In genomic region chr1:86069757-86070145, GRCh38 we compare ENCODE assay signal across 28 cellular contexts.
DNase-seq lines count a peak whose midpoint lies in the region; ATAC-seq and TF ChIP-seq lines count a peak whose summit lies in the region.
"Had no signal": no experiment of that assay in that cellular context is flagged by ENCODE, and none has a peak within 500 bp of the region (broad histone marks: within the 10 kb centered on the region; RNA-seq: fewer than 3 reads in every experiment).

No MANE protein-coding gene starts in this region.

- TF ChIP-seq RAD21 in IMR-90 (IDR thresholded peaks at IDR 0.05; ENCODE audit: low read length) = no peak

- no peak overlapping the region for H3K27ac ChIP-seq in IMR-90 (ENCODE audit: insufficient read depth, low read length)
- no peak overlapping the region for H3K27ac ChIP-seq in epithelial cell of prostate
- H3K27ac ChIP-seq: Peyer's patch, prostate gland, upper lobe of left lung, WERI-Rb-1 had no signal

- peak; percentile 45 for DNase-seq in IMR-90
- peak; percentile 69 for DNase-seq in amniotic epithelial cell (ENCODE audit: low read depth)
- DNase-seq in epithelial cell of prostate (ENCODE audit: low read depth, low spot score) = peak; percentile 2
- DNase-seq in myocyte (ENCODE audit: low read depth) = peak; percentile 43
- DNase-seq in activated CD8-positive, alpha-beta memory T cell treated with anti-CD3 and anti-CD28 coated beads for 24 hours = no peak
- DNase-seq in KBM-7 = no peak
- DNase-seq: activated CD4-positive, alpha-beta T cell treated with anti-CD3 and anti-CD28 coated beads for 48 hours; activated gamma-delta T cell treated with Interleukin-2 at 50 U/mL for 16 hours; activated naive CD8-positive, alpha-beta T cell treated with anti-CD3 and anti-CD28 coated beads, Interleukin-2, amount 50 U/mL, for 24 hours; activated T-cell treated with anti-CD3 and anti-CD28 coated beads, Interleukin-2, amount 50 U/mL, for 24 hours; caudate nucleus; DND-41; left colon; naive B cell; NCI-H2081; NCI-H2227 treated with DMSO at 0.1 percent for 48 hours; nucleus accumbens; Peyer's patch; SIG-M5; stimulated activated CD4-positive, alpha-beta T cell treated with anti-CD3 and anti-CD28 coated beads, Interleukin-4, amount 100 ng/mL, for 4 hours; stimulated activated naive B cell treated with anti-CD40 and anti-IgM and Interleukin-4, amounts not matched to agents 10 μg/mL and 1 μg/mL and 100 μg/mL, for 72 hours; SW 1271; T-helper 9 cell; upper lobe of left lung; WERI-Rb-1 had no signal

- H4K91ac ChIP-seq in IMR-90 (ENCODE audit: insufficient read depth, low read depth, low read length) = no peak overlapping the region

- no peaks in the 10 kb centered on the region for H3K79me1 ChIP-seq in IMR-90 (ENCODE audit: low read depth in 1 of 2, low read length in 2 of 2)

- H4K20me1 ChIP-seq in IMR-90 (ENCODE audit: insufficient read depth, low read length) = no peaks in the 10 kb centered on the region

- peak overlapping the region; percentile 43; the same call in 1 of the 2 replicates for H4K5ac ChIP-seq in IMR-90 (ENCODE audit: low read depth, low read length)

- H3K14ac ChIP-seq in IMR-90 (replicated peaks; ENCODE audit: low read depth, low read length) = no peak overlapping the region

- peak overlapping the region; percentile 37; the same call in 1 of the 2 replicates for H3K18ac ChIP-seq in IMR-90 (ENCODE audit: low read depth, low read length)

- TF ChIP-seq POLR2A in IMR-90 (IDR thresholded peaks at IDR 0.05; ENCODE audit: low read depth, low read length) = no peak

- no peak for TF ChIP-seq CTCF in IMR-90 (conservative IDR thresholded peaks at IDR 0.05; ENCODE audit: low read depth, low read length)

- H2BK5ac ChIP-seq in IMR-90 (ENCODE audit: low read depth, low read length, poor library complexity, severe bottlenecking) = peak overlapping the region; percentile 47

- no peak overlapping the region for H2BK120ac ChIP-seq in IMR-90 (ENCODE audit: low read depth, low read length)

- no peaks in the 10 kb centered on the region for H3K27me3 ChIP-seq in IMR-90 (ENCODE audit: control insufficient read depth, insufficient read depth, low read length)
- H3K27me3 ChIP-seq: Peyer's patch, upper lobe of left lung had no signal

- no peak overlapping the region for H3K4me2 ChIP-seq in IMR-90 (ENCODE audit: low read depth, low read length)

- no peak overlapping the region for H2AK9ac ChIP-seq in IMR-90 (replicated peaks; ENCODE audit: low read depth, low read length, poor library complexity)

- dilution Hi-C loops in IMR-90 (cut with HindIII; ENCODE audit: low sequenced_read_pairs, unreplicated experiment) = no loop called here

- no TSS peak for BruUV-seq in IMR-90 (replicated peaks; lab: Mats Ljungman, UMichigan)

- intact Hi-C loops in IMR-90 (cut with micrococcal nuclease) = no loop called here

- no CpG with 5 or more reads among the region's 2 CpGs for WGBS in IMR-90 (ENCODE audit: extremely low coverage in 2 of 2, insufficient read length in 1 of 2), 2 experiments

- H3K56ac ChIP-seq in IMR-90 (ENCODE audit: extremely low read depth, insufficient read depth, low read length) = no peak overlapping the region

- H2AK5ac ChIP-seq in IMR-90 (ENCODE audit: low read depth, low read length) = no peak overlapping the region

- ATAC-seq in IMR-90 (ENCODE audit: low read depth) = peak; percentile 12; the same call in 1 of the 2 replicates
- ATAC-seq in GM19324 (IDR thresholded peaks at IDR 0.05; ENCODE audit: low FRiP score, unreplicated experiment) = no peak
- ATAC-seq: activated naive CD8-positive, alpha-beta T cell treated with anti-CD3 and anti-CD28 coated beads, Interleukin-2, amount 50 U/mL, for 24 hours; GM12878; left colon had no signal

- H2BK20ac ChIP-seq in IMR-90 (ENCODE audit: low read depth, low read length) = no peak overlapping the region

- H3K36me3 ChIP-seq in IMR-90 (ENCODE audit: control insufficient read depth, insufficient read depth, low read length) = no peaks in the 10 kb centered on the region
- H3K36me3 ChIP-seq: Peyer's patch, prostate gland, upper lobe of left lung, WERI-Rb-1 had no signal

- H2AFZ ChIP-seq in IMR-90 (replicated peaks; ENCODE audit: low read length, poor library complexity) = no peak overlapping the region

- H2BK15ac ChIP-seq in IMR-90 (ENCODE audit: low read depth, low read length) = no peak overlapping the region

- H3K4ac ChIP-seq in IMR-90 (ENCODE audit: low read depth, low read length) = no peak overlapping the region

- no peaks in the 10 kb centered on the region for H3K9me3 ChIP-seq in IMR-90 (ENCODE audit: control insufficient read depth, insufficient read depth, low read length)
- H3K9me3 ChIP-seq: Peyer's patch, prostate gland, upper lobe of left lung had no signal

- peaks cover 9% of the 10 kb centered on the region; the same call in 1 of the 2 replicates for H3K9me1 ChIP-seq in IMR-90 (ENCODE audit: insufficient read depth, low read length)

- H4K8ac ChIP-seq in IMR-90 (ENCODE audit: low read depth in 2 of 2, low read length in 2 of 2) = no peak overlapping the region

- POLR2A ChIA-PET in IMR-90 (lab: Charles Lee; ENCODE audit: unreplicated experiment) = no interaction called here

- in situ Hi-C loops in IMR-90 (cut with MboI; ENCODE audit: low sequenced_read_pairs) = no loop called here
- in situ Hi-C loops in KBM-7 (cut with MboI; ENCODE audit: low pct_unique_long_range_greater_than_20kb, low sequenced_read_pairs) = no loop called here

- H3K4me1 ChIP-seq in IMR-90 (ENCODE audit: control insufficient read depth, insufficient read depth, low read length) = peaks cover 14% of the 10 kb centered on the region
- H3K4me1 ChIP-seq: Peyer's patch, prostate gland, upper lobe of left lung had no signal

- H3K4me3 ChIP-seq in IMR-90 (ENCODE audit: insufficient read depth, low read depth, low read length) = no peak overlapping the region
- H3K4me3 ChIP-seq: GM12878, Peyer's patch, prostate gland, upper lobe of left lung had no signal

- no peak overlapping the region for H3K23ac ChIP-seq in IMR-90 (ENCODE audit: low read depth, low read length)

- H3K9ac ChIP-seq in IMR-90 (ENCODE audit: low read depth, low read length) = no peak overlapping the region

- CTCF ChIA-PET in IMR-90 (lab: Yijun Ruan, JAX) = no interaction called here

TF ChIP-seq in IMR-90, 13 proteins besides CTCF, POLR2A, EP300 and RAD21:
- TF ChIP-seq USF2 (IDR thresholded peaks at IDR 0.05; ENCODE audit: low read depth, low read length) = no peak
- TF ChIP-seq FOS (IDR thresholded peaks at IDR 0.05; ENCODE audit: low read depth, low read length) = no peak
- no peak for TF ChIP-seq CHD1 (IDR thresholded peaks at IDR 0.05; ENCODE audit: low read depth, low read length)
- no peak for TF ChIP-seq BHLHE40 (IDR thresholded peaks at IDR 0.05; ENCODE audit: low read depth, low read length)
- no peak for TF ChIP-seq MAZ (IDR thresholded peaks at IDR 0.05; ENCODE audit: borderline replicate concordance, low read depth, low read length)
- TF ChIP-seq NFE2L2 (IDR thresholded peaks at IDR 0.05; ENCODE audit: low read depth, low read length) = no peak
- TF ChIP-seq CEBPB (IDR thresholded peaks at IDR 0.05; ENCODE audit: low read depth, low read length) = no peak
- TF ChIP-seq RCOR1 (IDR thresholded peaks at IDR 0.05; ENCODE audit: insufficient replicate concordance, low read length) = no peak
- TF ChIP-seq MXI1 (IDR thresholded peaks at IDR 0.05; ENCODE audit: borderline replicate concordance, low read depth, low read length) = no peak
- no peak for TF ChIP-seq ELK1 (IDR thresholded peaks at IDR 0.05; ENCODE audit: borderline replicate concordance, low read depth, low read length)
- no peak for TF ChIP-seq MAFK (IDR thresholded peaks at IDR 0.05; ENCODE audit: low read depth, low read length)
- no peak for TF ChIP-seq SMC3 (IDR thresholded peaks at IDR 0.05; ENCODE audit: low read depth, low read length)
- no peak for TF ChIP-seq RFX5 (IDR thresholded peaks at IDR 0.05; ENCODE audit: low read depth, low read length)

Comparison
In these comparisons a context has a peak if more than half of its experiments do, and no peak if none do; other contexts are left out.
1. DNase-seq: peak in IMR-90 (single experiment), amniotic epithelial cell (single experiment), epithelial cell of prostate (single experiment) and myocyte (single experiment); none in activated CD8-positive, alpha-beta memory T cell treated with anti-CD3 and anti-CD28 coated beads for 24 hours (single experiment) and KBM-7 (single experiment).